ENCODE assay signal across 11 cellular contexts in the genomic region with DNA sequence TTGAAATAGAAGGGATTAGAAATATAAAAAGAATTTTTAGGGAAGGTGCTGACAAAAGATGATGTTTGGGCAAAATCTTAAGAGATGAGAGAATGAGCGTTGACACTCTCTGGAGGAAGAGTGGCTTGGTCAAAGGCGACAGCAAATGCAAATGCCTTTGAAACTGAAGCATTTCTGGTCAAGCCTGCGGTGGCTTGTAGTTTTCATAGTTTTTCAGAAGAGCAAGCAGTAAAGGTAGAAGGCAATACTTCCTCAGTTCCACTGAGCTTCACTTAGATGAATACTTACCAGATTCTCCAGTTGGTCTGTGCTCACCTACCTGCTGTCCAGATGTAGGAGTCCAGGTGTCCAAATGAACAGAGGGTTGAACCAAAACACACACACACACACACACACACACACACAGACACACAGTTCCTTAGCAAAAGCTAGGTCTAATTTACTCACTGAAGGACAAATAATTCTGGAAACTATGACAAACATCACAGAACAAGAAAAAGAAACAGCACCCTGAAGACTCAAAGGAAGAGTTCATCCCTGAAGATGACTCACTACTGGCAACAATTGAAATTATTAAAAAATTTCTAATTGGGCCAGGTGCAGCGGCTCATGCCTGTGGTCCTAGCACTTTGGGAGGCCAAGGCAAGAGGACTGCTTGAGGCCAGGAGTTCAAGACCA. TPM values are rescaled to one million over a fixed set of nuclear protein-coding genes. Genes with fewer than 3 reads are reported as not detected.
DNase-seq lines count a peak whose midpoint lies in the region; ATAC-seq and TF ChIP-seq lines count a peak whose summit lies in the region.
"Had no signal": no experiment of that assay in that cellular context is flagged by ENCODE, and none has a peak within 500 bp of the region (broad histone marks: within the 10 kb centered on the region; RNA-seq: fewer than 3 reads in every experiment).

No MANE protein-coding gene starts in this region.

- H3K27ac Mint-ChIP-seq in activated T-helper 1 cell treated with anti-CD3 and anti-CD28 coated beads, Interleukin-12 subunit alpha, Interleukin-12 subunit beta, Interleukin-2, Interleukin-4 antibody, amounts not matched to agents 30 ng/mL and 10 ng/mL and 1 ng/mL, durations not matched to agents 14 hours and 24 hours and 36 hours = peak overlapping the region; percentile 53
- H3K27ac Mint-ChIP-seq: stimulated activated naive B cell treated with anti-CD40 and anti-IgM and Interleukin-4, amounts not matched to agents 10 μg/mL and 1 μg/mL and 100 μg/mL, for 72 hours had no signal

- no peak overlapping the region for H3K4me3 Mint-ChIP-seq in activated T-helper 1 cell treated with anti-CD3 and anti-CD28 coated beads, Interleukin-12 subunit alpha, Interleukin-12 subunit beta, Interleukin-2, Interleukin-4 antibody, amounts not matched to agents 30 ng/mL and 10 ng/mL and 1 ng/mL, durations not matched to agents 14 hours and 24 hours and 36 hours
- H3K4me3 Mint-ChIP-seq: central memory CD8-positive, alpha-beta T cell; stimulated activated naive B cell treated with anti-CD40 and anti-IgM and Interleukin-4, amounts not matched to agents 10 μg/mL and 1 μg/mL and 100 μg/mL, for 72 hours had no signal

- H3K4me3 ChIP-seq in GM12864 (ENCODE audit: low read depth, low read length) (no peak overlapping the region), mucosa of descending colon (no peak overlapping the region)
- H3K4me3 ChIP-seq: spleen had no signal

- intact Hi-C loops in activated T-helper 1 cell treated with anti-CD3 and anti-CD28 coated beads, Interleukin-12 subunit alpha, Interleukin-12 subunit beta, Interleukin-2, Interleukin-4 antibody, amounts not matched to agents 30 ng/mL and 10 ng/mL and 1 ng/mL, durations not matched to agents 14 hours and 24 hours and 36 hours (cut with micrococcal nuclease) = loop anchor here (5.0 kb wide), 1 partner anchor 54 kb away; no protein-coding TSS in a partner anchor
- intact Hi-C loops in mucosa of descending colon (cut with DNase I, micrococcal nuclease) = no loop called here

- in situ Hi-C loops in ACHN (cut with HindIII; ENCODE audit: low pct_ligation_motif_present, low pct_unique_long_range_greater_than_20kb, low sequenced_read_pairs) = no loop called here

- H3K9me3 Mint-ChIP-seq in activated T-helper 1 cell treated with anti-CD3 and anti-CD28 coated beads, Interleukin-12 subunit alpha, Interleukin-12 subunit beta, Interleukin-2, Interleukin-4 antibody, amounts not matched to agents 30 ng/mL and 10 ng/mL and 1 ng/mL, durations not matched to agents 14 hours and 24 hours and 36 hours = no peaks in the 10 kb centered on the region
- H3K9me3 Mint-ChIP-seq: central memory CD8-positive, alpha-beta T cell; stimulated activated naive B cell treated with anti-CD40 and anti-IgM and Interleukin-4, amounts not matched to agents 10 μg/mL and 1 μg/mL and 100 μg/mL, for 72 hours had no signal

- no peaks in the 10 kb centered on the region for H3K9me3 ChIP-seq in mucosa of descending colon
- H3K9me3 ChIP-seq: spleen had no signal

- H3K27me3 Mint-ChIP-seq in activated T-helper 1 cell treated with anti-CD3 and anti-CD28 coated beads, Interleukin-12 subunit alpha, Interleukin-12 subunit beta, Interleukin-2, Interleukin-4 antibody, amounts not matched to agents 30 ng/mL and 10 ng/mL and 1 ng/mL, durations not matched to agents 14 hours and 24 hours and 36 hours (ENCODE audit: insufficient read depth) = peaks cover 3% of the 10 kb centered on the region
- H3K27me3 Mint-ChIP-seq: central memory CD8-positive, alpha-beta T cell had no signal

- no peaks in the 10 kb centered on the region for H3K4me1 ChIP-seq in mucosa of descending colon (ENCODE audit: low read depth)

- ATAC-seq in GM19351 (IDR thresholded peaks at IDR 0.05; ENCODE audit: unreplicated experiment) = peak; percentile 73
- ATAC-seq in HG02884 (IDR thresholded peaks at IDR 0.05; ENCODE audit: unreplicated experiment) = peak; percentile 69
- no peak for ATAC-seq in mucosa of descending colon
- ATAC-seq: stimulated activated naive B cell treated with anti-CD40 and anti-IgM and Interleukin-4, amounts not matched to agents 10 μg/mL and 1 μg/mL and 100 μg/mL, for 72 hours had no signal

- H3K36me3 Mint-ChIP-seq in activated T-helper 1 cell treated with anti-CD3 and anti-CD28 coated beads, Interleukin-12 subunit alpha, Interleukin-12 subunit beta, Interleukin-2, Interleukin-4 antibody, amounts not matched to agents 30 ng/mL and 10 ng/mL and 1 ng/mL, durations not matched to agents 14 hours and 24 hours and 36 hours (ENCODE audit: low read depth) = no peaks in the 10 kb centered on the region
- H3K36me3 Mint-ChIP-seq: stimulated activated naive B cell treated with anti-CD40 and anti-IgM and Interleukin-4, amounts not matched to agents 10 μg/mL and 1 μg/mL and 100 μg/mL, for 72 hours had no signal

- no peaks in the 10 kb centered on the region for H3K36me3 ChIP-seq in mucosa of descending colon (ENCODE audit: low read depth)
- H3K36me3 ChIP-seq: spleen had no signal

- peaks cover 31% of the 10 kb centered on the region for H3K4me1 Mint-ChIP-seq in activated T-helper 1 cell treated with anti-CD3 and anti-CD28 coated beads, Interleukin-12 subunit alpha, Interleukin-12 subunit beta, Interleukin-2, Interleukin-4 antibody, amounts not matched to agents 30 ng/mL and 10 ng/mL and 1 ng/mL, durations not matched to agents 14 hours and 24 hours and 36 hours (ENCODE audit: low read depth)
- H3K4me1 Mint-ChIP-seq: central memory CD8-positive, alpha-beta T cell had no signal

- TF ChIP-seq CTCF in GM12864 (IDR thresholded peaks at IDR 0.05; ENCODE audit: low read depth, low read length, missing control alignments) (no peak), mucosa of descending colon (IDR thresholded peaks at IDR 0.05) (no peak)

- DNase-seq in GM12864 (ENCODE audit: low read depth) (peak; percentile 68), GM03348 (ENCODE audit: low spot score) (no peak), ACHN (no peak), mucosa of descending colon (no peak)
- DNase-seq in activated T-helper 1 cell treated with anti-CD3 and anti-CD28 coated beads, Interleukin-12 subunit alpha, Interleukin-12 subunit beta, Interleukin-2, Interleukin-4 antibody, amounts not matched to agents 30 ng/mL and 10 ng/mL and 1 ng/mL, durations not matched to agents 14 hours and 24 hours and 36 hours (ENCODE audit: low spot score) = no peak
- DNase-seq in stimulated activated CD4-positive, alpha-beta T cell treated with anti-CD3 and anti-CD28 coated beads, Interleukin-4, amount 100 ng/mL, for 4 hours = no peak
- DNase-seq: spleen; stimulated activated naive B cell treated with anti-CD40 and anti-IgM and Interleukin-4, amounts not matched to agents 10 μg/mL and 1 μg/mL and 100 μg/mL, for 72 hours had no signal

RNA-seq across cellular contexts. Expression of gene STK17A, which starts 12.1 kb away (rescaled TPM):
- 44.8 and 47.8 TPM in 2 replicates for total RNA-seq in activated T-helper 1 cell treated with anti-CD3 and anti-CD28 coated beads, Interleukin-12 subunit alpha, Interleukin-12 subunit beta, Interleukin-2, Interleukin-4 antibody, amounts not matched to agents 30 ng/mL and 10 ng/mL and 1 ng/mL, durations not matched to agents 14 hours and 24 hours and 36 hours
- 10 to 100 TPM; 17.9 to 30.0 (median 19.5) TPM for total RNA-seq in mucosa of descending colon
